Comparison of ENCODE assay signal across 17 cellular contexts in genomic region chr3:9903904-9904303, GRCh38. TPM values are rescaled to one million over a fixed set of nuclear protein-coding genes. Genes with fewer than 3 reads are reported as not detected.
DNase-seq lines count a peak whose midpoint lies in the region; ATAC-seq and TF ChIP-seq lines count a peak whose summit lies in the region.
"Had no signal": no experiment of that assay in that cellular context is flagged by ENCODE, and none has a peak within 500 bp of the region (broad histone marks: within the 10 kb centered on the region; RNA-seq: fewer than 3 reads in every experiment).

No MANE protein-coding gene starts in this region.

- H3K4me3 ChIP-seq in RWPE2 (ENCODE audit: severe bottlenecking) (no peak overlapping the region), hepatocyte (no peak overlapping the region), spleen (no peak overlapping the region)
- H3K4me3 ChIP-seq: MG63 had no signal

- H3K36me3 ChIP-seq in RWPE2 (ENCODE audit: low read depth), result no peaks in the 10 kb centered on the region
- H3K36me3 ChIP-seq in hepatocyte (replicated peaks; ENCODE audit: insufficient read depth, low read depth), result no peaks in the 10 kb centered on the region
- H3K36me3 ChIP-seq in spleen, result no peaks in the 10 kb centered on the region
- H3K36me3 ChIP-seq: heart right ventricle, MG63 had no signal

- no peak overlapping the region for H2AFZ ChIP-seq in hepatocyte

- TF ChIP-seq CTCF in RWPE2 (IDR thresholded peaks at IDR 0.05; ENCODE audit: poor library complexity, severe bottlenecking) (no peak), hepatocyte (IDR thresholded peaks at IDR 0.05; ENCODE audit: poor library complexity) (no peak), spleen (IDR thresholded peaks at IDR 0.05 in 8 of 11, conservative IDR thresholded peaks at IDR 0.05 in 3 of 11) (no peak)

- in situ Hi-C loops in G401 (cut with HindIII; ENCODE audit: low sequenced_read_pairs), result no loop called here

- intact Hi-C loops in spleen (cut with DNase I; ENCODE audit: low total_unique reads) (no loop called here), left ventricle myocardium superior (cut with micrococcal nuclease) (no loop called here)

- peak overlapping the region; percentile 51 for H3K27ac ChIP-seq in RWPE2 (ENCODE audit: poor library complexity, severe bottlenecking)
- no peak overlapping the region for H3K27ac ChIP-seq in hepatocyte
- no peak overlapping the region for H3K27ac ChIP-seq in spleen

- no peaks in the 10 kb centered on the region for H3K27me3 ChIP-seq in RWPE2 (ENCODE audit: insufficient read depth, poor library complexity, severe bottlenecking)
- no peaks in the 10 kb centered on the region for H3K27me3 ChIP-seq in hepatocyte
- H3K27me3 ChIP-seq in spleen (replicated peaks in 1 of 7), result no peaks in the 10 kb centered on the region
- H3K27me3 ChIP-seq: heart right ventricle, MG63 had no signal

- TF ChIP-seq POLR2A in spleen (IDR thresholded peaks at IDR 0.05), result no peak

- ATAC-seq in RWPE2 (ENCODE audit: low read depth), result no peak
- no peak for ATAC-seq in left ventricle myocardium superior
- no peak for ATAC-seq in HG03520 (IDR thresholded peaks at IDR 0.05; ENCODE audit: unreplicated experiment)

- no peaks in the 10 kb centered on the region for H4K20me1 ChIP-seq in hepatocyte (ENCODE audit: insufficient read depth, poor library complexity, severe bottlenecking)

- no peaks in the 10 kb centered on the region for H3K9me3 ChIP-seq in RWPE2 (ENCODE audit: severe bottlenecking)
- no peaks in the 10 kb centered on the region for H3K9me3 ChIP-seq in hepatocyte (ENCODE audit: low read depth)
- no peaks in the 10 kb centered on the region for H3K9me3 ChIP-seq in spleen
- H3K9me3 ChIP-seq: heart right ventricle, MG63 had no signal

- WGBS in hepatocyte (ENCODE audit: low lambda C conversion rate, missing lambda C conversion rate), result 96% methylated on average over 4 of the region's 4 CpGs
- 94 to 97% (median 95%) methylated on average over 4 of the region's 4 CpGs for WGBS in spleen, 5 donors

- H3K4me1 ChIP-seq in RWPE2 (ENCODE audit: insufficient read depth, poor library complexity, severe bottlenecking) (peaks cover 18% of the 10 kb centered on the region), hepatocyte (ENCODE audit: insufficient read depth) (peaks cover 37% of the 10 kb centered on the region), spleen (peaks cover 0 to 20% (median 16%) of the 10 kb centered on the region in 6 donors)

- DNase-seq in G401 (ENCODE audit: low spot score) (peak; percentile 13), RWPE2 (ENCODE audit: low spot score) (no peak), hepatocyte (ENCODE audit: low spot score) (no peak), spleen (peak; percentile 6), left ventricle myocardium superior (no peak), NCI-H446 treated with DMSO at 0.1 percent for 48 hours (lab: John Stamatoyannopoulos, UW) (no peak)
- DNase-seq in stimulated activated CD4-positive, alpha-beta T cell treated with anti-CD3 and anti-CD28 coated beads, Interleukin-4, amount 100 ng/mL, for 1 hour, result no peak
- DNase-seq: activated CD4-positive, alpha-beta T cell treated with anti-CD3 and anti-CD28 coated beads, Interleukin-2, amount 50 U/mL, for 1 hour; activated T-cell treated with anti-CD3 and anti-CD28 coated beads, Interleukin-2, amount 50 U/mL, for 1 hour; naive B cell; NK-92 treated with Interleukin-12 subunit alpha and Interleukin-12 subunit beta, amount 100 ng/mL, for 24 hours; Right ventricle myocardium superior had no signal

- peaks cover 12% of the 10 kb centered on the region for H3K79me2 ChIP-seq in hepatocyte

- peak overlapping the region; percentile 71 for H3K4me2 ChIP-seq in hepatocyte

- no peaks in the 10 kb centered on the region for H3K9me2 ChIP-seq in hepatocyte (replicated peaks; ENCODE audit: insufficient read depth)

RNA-seq across cellular contexts. Expression of gene IL17RE, which starts 1.3 kb away (rescaled TPM):
- total RNA-seq in G401 (2014; rRNA removed; shearing (Covaris generic)), result 3.6 and 5.3 TPM in 2 replicates
- total RNA-seq in hepatocyte (9.1 and 10.2 TPM in 2 replicates), spleen (1 to 10 TPM; 1.0 to 5.1 (median 1.9) TPM), left ventricle myocardium superior (0.45 TPM)
- polyA plus RNA-seq in hepatocyte (6.3 and 6.8 TPM in 2 replicates), spleen (1 to 10 TPM in 1 of 3 donors, under 1 TPM in 2; 0.57 to 1.7 (median 0.64) TPM)

RNA-seq across cellular contexts. Expression of gene IL17RC, which starts 13.0 kb away (rescaled TPM):
- 12.2 and 22.5 TPM in 2 replicates for total RNA-seq in G401 (2014; rRNA removed; shearing (Covaris generic))
- total RNA-seq in hepatocyte (27.3 and 39.4 TPM in 2 replicates), spleen (10 to 100 TPM; 10.7 to 24.1 (median 19.7) TPM), left ventricle myocardium superior (36.0 TPM)
- polyA plus RNA-seq in hepatocyte (47.8 and 48.5 TPM in 2 replicates), spleen (10 to 100 TPM in 2 of 3 donors, 1 to 10 TPM in 1; 6.6 to 24.6 (median 12.6) TPM)

RNA-seq across cellular contexts. Expression of gene JAGN1, which starts 13.5 kb away (rescaled TPM):
- total RNA-seq in G401 (2014; rRNA removed; shearing (Covaris generic)), result 25.1 and 30.0 TPM in 2 replicates
- total RNA-seq in hepatocyte (61.4 and 73.8 TPM in 2 replicates), spleen (10 to 100 TPM; 17.1 to 41.3 (median 23.6) TPM), left ventricle myocardium superior (18.4 TPM)
- polyA plus RNA-seq in hepatocyte (70.2 and 83.5 TPM in 2 replicates), spleen (10 to 100 TPM; 22.0 to 33.4 (median 28.1) TPM)

RNA-seq across cellular contexts. Expression of gene CIDEC, which starts 23.9 kb away (rescaled TPM):
- total RNA-seq in G401 (2014; rRNA removed; shearing (Covaris generic)), result not detected in 2 replicates
- 16.6 and 20.4 TPM in 2 replicates for total RNA-seq in hepatocyte
- 28.7 and 37.3 TPM in 2 replicates for polyA plus RNA-seq in hepatocyte
- total RNA-seq in spleen, result not detected
- under 1 TPM in 2 of 3 donors, not detected in 1; 0.13 to 0.24 TPM for polyA plus RNA-seq in spleen
- total RNA-seq in left ventricle myocardium superior, result 2.5 TPM
- total RNA-seq: cerebellum, pulmonary artery endothelial cell had no signal

RNA-seq across cellular contexts. Expression of gene CRELD1, which starts 29.7 kb away (rescaled TPM):
- 13.3 and 30.0 TPM in 2 replicates for total RNA-seq in G401 (2014; rRNA removed; shearing (Covaris generic))
- total RNA-seq in hepatocyte (40.5 and 43.9 TPM in 2 replicates), spleen (10 to 100 TPM; 17.7 to 40.3 (median 31.4) TPM), left ventricle myocardium superior (62.7 TPM)
- polyA plus RNA-seq in hepatocyte (82.9 and 83.6 TPM in 2 replicates), spleen (10 to 100 TPM; 20.6 to 40.9 (median 21.9) TPM)

Comparison
In these comparisons a context has a peak if more than half of its experiments do, and no peak if none do; other contexts are left out.
1. DNase-seq: peak in G401 (single experiment) and spleen (single experiment); none in RWPE2 (single experiment), hepatocyte (single experiment), left ventricle myocardium superior (single experiment), stimulated activated CD4-positive, alpha-beta T cell treated with anti-CD3 and anti-CD28 coated beads, Interleukin-4, amount 100 ng/mL, for 1 hour (single experiment) and NCI-H446 treated with DMSO at 0.1 percent for 48 hours (single experiment).